23 cellular contexts compared by ENCODE assay signal in genomic region chr10:11433657-11434056, GRCh38.
"Had no signal": no experiment of that assay in that cellular context is flagged by ENCODE, and none has a peak within 500 bp of the region (broad histone marks: within the 10 kb centered on the region; RNA-seq: fewer than 3 reads in every experiment).

No MANE protein-coding gene starts in this region.

- H3K36me3 ChIP-seq: esophagus muscularis mucosa, gastrocnemius medialis, heart right ventricle, right atrium auricular region, sigmoid colon, transverse colon had no signal

- H3K27ac ChIP-seq: coronary artery, dorsolateral prefrontal cortex, epithelial cell of prostate, esophagus muscularis mucosa, gastrocnemius medialis, heart right ventricle, right atrium auricular region, sigmoid colon, skin epidermis, testis, transverse colon had no signal

- H3K36me3 Mint-ChIP-seq: stimulated activated naive B cell treated with anti-CD40 and anti-IgM and Interleukin-4, amounts not matched to agents 10 μg/mL and 1 μg/mL and 100 μg/mL, for 72 hours had no signal

- H3K27ac Mint-ChIP-seq: nephron progenitor cell; stimulated activated naive B cell treated with anti-CD40 and anti-IgM and Interleukin-4, amounts not matched to agents 10 μg/mL and 1 μg/mL and 100 μg/mL, for 72 hours had no signal

- DNase-seq: dorsolateral prefrontal cortex; effector memory CD4-positive, alpha-beta T cell; gastrocnemius medialis; heart right ventricle; hypothalamus; kidney glomerular epithelial cell; mammary epithelial cell; naive thymus-derived CD4-positive, alpha-beta T cell; nephron progenitor cell; posterior cingulate gyrus; sigmoid colon; stimulated activated CD4-positive, alpha-beta T cell treated with anti-CD3 and anti-CD28 coated beads, Interleukin-2, amount 100 ng/mL, for 24 hours; stimulated activated CD4-positive, alpha-beta T cell treated with anti-CD3 and anti-CD28 coated beads, Interleukin-4, amount 100 ng/mL, for 4 hours; stimulated activated naive B cell treated with anti-CD40 and anti-IgM and Interleukin-4, amounts not matched to agents 10 μg/mL and 1 μg/mL and 100 μg/mL, for 72 hours; stimulated activated naive CD8-positive, alpha-beta T cell treated with anti-CD3 and anti-CD28 coated beads, Interleukin-15, amount 100 ng/mL, for 72 hours; testis; transverse colon had no signal

- H3K4me1 ChIP-seq: esophagus muscularis mucosa, gastrocnemius medialis, heart right ventricle, right atrium auricular region, testis had no signal

- H3K4me3 ChIP-seq: coronary artery, dorsolateral prefrontal cortex, esophagus muscularis mucosa, gastrocnemius medialis, heart right ventricle, right atrium auricular region, sigmoid colon, skin epidermis, testis, transverse colon had no signal

- H3K4me1 Mint-ChIP-seq: stimulated activated naive CD8-positive, alpha-beta T cell treated with anti-CD3 and anti-CD28 coated beads, Interleukin-15, amount 100 ng/mL, for 72 hours had no signal

- H3K27me3 ChIP-seq: gastrocnemius medialis, right atrium auricular region, sigmoid colon, testis, transverse colon had no signal

- H3K9me3 ChIP-seq: gastrocnemius medialis, testis, transverse colon had no signal

- H3K27me3 Mint-ChIP-seq: stimulated activated naive B cell treated with anti-CD40 and anti-IgM and Interleukin-4, amounts not matched to agents 10 μg/mL and 1 μg/mL and 100 μg/mL, for 72 hours; stimulated activated naive CD8-positive, alpha-beta T cell treated with anti-CD3 and anti-CD28 coated beads, Interleukin-15, amount 100 ng/mL, for 72 hours had no signal

- H3K4me3 Mint-ChIP-seq: naive thymus-derived CD4-positive, alpha-beta T cell; nephron progenitor cell; stimulated activated naive B cell treated with anti-CD40 and anti-IgM and Interleukin-4, amounts not matched to agents 10 μg/mL and 1 μg/mL and 100 μg/mL, for 72 hours; stimulated activated naive CD8-positive, alpha-beta T cell treated with anti-CD3 and anti-CD28 coated beads, Interleukin-15, amount 100 ng/mL, for 72 hours had no signal

- ATAC-seq: gastrocnemius medialis; heart right ventricle; naive thymus-derived CD4-positive, alpha-beta T cell had no signal

- FAIRE-seq: islet of Langerhans had no signal
